ENCODE assay signal across 10 cellular contexts in the genomic region with DNA sequence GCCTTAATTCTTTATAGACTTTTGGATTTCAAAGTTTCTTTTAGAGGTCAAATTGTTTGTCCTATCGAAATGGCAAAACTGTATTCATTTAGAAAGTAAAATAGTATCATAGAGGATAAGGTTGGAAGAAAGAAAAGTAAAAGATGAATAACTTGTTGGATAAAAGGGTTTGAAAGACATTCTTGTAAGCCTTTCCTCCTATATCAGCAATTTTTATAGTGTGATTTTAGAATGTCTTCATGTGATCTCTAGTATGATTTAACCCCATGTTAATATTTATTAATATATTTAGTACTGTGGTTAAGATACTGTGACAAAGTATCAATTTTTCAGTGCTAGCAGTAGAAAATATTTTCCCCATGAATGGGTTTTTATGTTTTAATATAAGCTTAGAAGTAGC. TPM values are rescaled to one million over a fixed set of nuclear protein-coding genes. Genes with fewer than 3 reads are reported as not detected.
DNase-seq lines count a peak whose midpoint lies in the region; ATAC-seq, FAIRE-seq and TF ChIP-seq lines count a peak whose summit lies in the region.
"Had no signal": no experiment of that assay in that cellular context is flagged by ENCODE, and none has a peak within 500 bp of the region (broad histone marks: within the 10 kb centered on the region; RNA-seq: fewer than 3 reads in every experiment).

No MANE protein-coding gene starts in this region.

- peaks cover 41% of the 10 kb centered on the region for H3K4me1 Mint-ChIP-seq in activated T-cell treated with anti-CD3 and anti-CD28 coated beads, Interleukin-2, amount 50 U/mL, for 72 hours (ENCODE audit: low read depth)
- peaks cover 33% of the 10 kb centered on the region for H3K4me1 Mint-ChIP-seq in activated T-helper 1 cell treated with anti-CD3 and anti-CD28 coated beads, Interleukin-12 subunit alpha, Interleukin-12 subunit beta, Interleukin-2, Interleukin-4 antibody, amounts not matched to agents 30 ng/mL and 10 ng/mL and 1 ng/mL, durations not matched to agents 14 hours and 24 hours and 36 hours (ENCODE audit: low read depth)

- no peak for ATAC-seq in activated T-cell treated with anti-CD3 and anti-CD28 coated beads, Interleukin-2, amount 50 U/mL, for 72 hours (replicated peaks in 1 of 2)
- ATAC-seq in GM19455 (IDR thresholded peaks at IDR 0.05; ENCODE audit: unreplicated experiment) = no peak

- peaks cover 33 to 56% of the 10 kb centered on the region in 2 donors for H3K36me3 Mint-ChIP-seq in activated T-cell treated with anti-CD3 and anti-CD28 coated beads, Interleukin-2, amount 50 U/mL, for 72 hours (ENCODE audit: insufficient read depth in 2 of 2)
- H3K36me3 Mint-ChIP-seq in activated T-helper 1 cell treated with anti-CD3 and anti-CD28 coated beads, Interleukin-12 subunit alpha, Interleukin-12 subunit beta, Interleukin-2, Interleukin-4 antibody, amounts not matched to agents 30 ng/mL and 10 ng/mL and 1 ng/mL, durations not matched to agents 14 hours and 24 hours and 36 hours (ENCODE audit: low read depth) = peaks cover 47% of the 10 kb centered on the region

- H3K27ac Mint-ChIP-seq in activated T-cell treated with anti-CD3 and anti-CD28 coated beads, Interleukin-2, amount 50 U/mL, for 72 hours = peak overlapping the region; percentile 100
- H3K27ac Mint-ChIP-seq in activated T-helper 1 cell treated with anti-CD3 and anti-CD28 coated beads, Interleukin-12 subunit alpha, Interleukin-12 subunit beta, Interleukin-2, Interleukin-4 antibody, amounts not matched to agents 30 ng/mL and 10 ng/mL and 1 ng/mL, durations not matched to agents 14 hours and 24 hours and 36 hours = peak overlapping the region; percentile 97

- DNase-seq in activated T-cell treated with anti-CD3 and anti-CD28 coated beads, Interleukin-2, amount 50 U/mL, for 72 hours = no peak
- DNase-seq in activated T-cell treated with anti-CD3 and anti-CD28 coated beads, Interleukin-2, amount 50 U/mL, for 48 hours = no peak
- no peak for DNase-seq in activated T-helper 1 cell treated with anti-CD3 and anti-CD28 coated beads, Interleukin-12 subunit alpha, Interleukin-12 subunit beta, Interleukin-2, Interleukin-4 antibody, amounts not matched to agents 30 ng/mL and 10 ng/mL and 1 ng/mL, durations not matched to agents 14 hours and 24 hours and 36 hours (ENCODE audit: low spot score)
- DNase-seq in thyroid gland (no peak), GM12892 (ENCODE audit: insufficient read length) (no peak), hippocampal formation (lab: John Stamatoyannopoulos, UW) (no peak)
- DNase-seq: activated CD8-positive, alpha-beta memory T cell treated with anti-CD3 and anti-CD28 coated beads, Interleukin-2, amount 50 U/mL, for 48 hours; NK-92 treated with Interleukin-12 subunit alpha and Interleukin-12 subunit beta, amount 100 ng/mL, for 24 hours had no signal

- intact Hi-C loops in activated T-helper 1 cell treated with anti-CD3 and anti-CD28 coated beads, Interleukin-12 subunit alpha, Interleukin-12 subunit beta, Interleukin-2, Interleukin-4 antibody, amounts not matched to agents 30 ng/mL and 10 ng/mL and 1 ng/mL, durations not matched to agents 14 hours and 24 hours and 36 hours (cut with micrococcal nuclease) = no loop called here
- intact Hi-C loops in thyroid gland (cut with DNase I) = no loop called here

- peak overlapping the region; percentile 16 to 51 (median 18) for H3K27ac ChIP-seq in thyroid gland

- peaks cover 29 to 31% of the 10 kb centered on the region in 2 donors for H3K4me1 ChIP-seq in thyroid gland

- H3K27me3 Mint-ChIP-seq in activated T-cell treated with anti-CD3 and anti-CD28 coated beads, Interleukin-2, amount 50 U/mL, for 72 hours (ENCODE audit: low read depth) = no peaks in the 10 kb centered on the region
- H3K27me3 Mint-ChIP-seq in activated T-helper 1 cell treated with anti-CD3 and anti-CD28 coated beads, Interleukin-12 subunit alpha, Interleukin-12 subunit beta, Interleukin-2, Interleukin-4 antibody, amounts not matched to agents 30 ng/mL and 10 ng/mL and 1 ng/mL, durations not matched to agents 14 hours and 24 hours and 36 hours (ENCODE audit: insufficient read depth) = no peaks in the 10 kb centered on the region

- H3K4me3 Mint-ChIP-seq in activated T-cell treated with anti-CD3 and anti-CD28 coated beads, Interleukin-2, amount 50 U/mL, for 72 hours = peak overlapping the region; percentile 93 to 97
- peak overlapping the region; percentile 99 for H3K4me3 Mint-ChIP-seq in activated T-helper 1 cell treated with anti-CD3 and anti-CD28 coated beads, Interleukin-12 subunit alpha, Interleukin-12 subunit beta, Interleukin-2, Interleukin-4 antibody, amounts not matched to agents 30 ng/mL and 10 ng/mL and 1 ng/mL, durations not matched to agents 14 hours and 24 hours and 36 hours

- peaks cover 0 to 11% of the 10 kb centered on the region in 2 donors for H3K36me3 ChIP-seq in thyroid gland

- no peaks in the 10 kb centered on the region for H3K9me3 ChIP-seq in thyroid gland

- TF ChIP-seq POLR2A in thyroid gland (IDR thresholded peaks at IDR 0.05) (no peak), GM12892 (IDR thresholded peaks at IDR 0.05; ENCODE audit: low read depth, low read length) (no peak)

- TF ChIP-seq CTCF in thyroid gland (IDR thresholded peaks at IDR 0.05) = no peak

- H3K9me3 Mint-ChIP-seq in activated T-cell treated with anti-CD3 and anti-CD28 coated beads, Interleukin-2, amount 50 U/mL, for 72 hours = peaks cover 0 to 2% of the 10 kb centered on the region in 2 donors
- no peaks in the 10 kb centered on the region for H3K9me3 Mint-ChIP-seq in activated T-helper 1 cell treated with anti-CD3 and anti-CD28 coated beads, Interleukin-12 subunit alpha, Interleukin-12 subunit beta, Interleukin-2, Interleukin-4 antibody, amounts not matched to agents 30 ng/mL and 10 ng/mL and 1 ng/mL, durations not matched to agents 14 hours and 24 hours and 36 hours

- WGBS in thyroid gland, 2 donors = 60 to 72% methylated on average over 1 of the region's 1 CpG

- FAIRE-seq in islet of Langerhans (lab: Jason Lieb, UNC) (peak; percentile 21), GM12892 (lab: Jason Lieb, UNC) (no peak)

- H3K27me3 ChIP-seq in thyroid gland = no peaks in the 10 kb centered on the region

- no peak overlapping the region for H3K4me3 ChIP-seq in thyroid gland (replicated peaks in 1 of 3)

RNA-seq across cellular contexts. Expression of gene ARF6, which starts 4.5 kb away (rescaled TPM):
- total RNA-seq in activated T-cell treated with anti-CD3 and anti-CD28 coated beads, Interleukin-2, amount 50 U/mL, for 72 hours = 100 to 1,000 TPM; 218 to 219 TPM
- total RNA-seq in activated T-helper 1 cell treated with anti-CD3 and anti-CD28 coated beads, Interleukin-12 subunit alpha, Interleukin-12 subunit beta, Interleukin-2, Interleukin-4 antibody, amounts not matched to agents 30 ng/mL and 10 ng/mL and 1 ng/mL, durations not matched to agents 14 hours and 24 hours and 36 hours = 163 and 164 TPM in 2 replicates
- 10 to 100 TPM; 35.6 to 59.4 (median 48.5) TPM for total RNA-seq in thyroid gland
- 56.2 TPM for polyA plus RNA-seq in GM12892 (2012; ENCODE audit: missing spikeins)

RNA-seq across cellular contexts. Expression of gene NEMF, which starts 44.8 kb away (rescaled TPM):
- 10 to 100 TPM; 68.8 to 71.7 TPM for total RNA-seq in activated T-cell treated with anti-CD3 and anti-CD28 coated beads, Interleukin-2, amount 50 U/mL, for 72 hours
- total RNA-seq in activated T-helper 1 cell treated with anti-CD3 and anti-CD28 coated beads, Interleukin-12 subunit alpha, Interleukin-12 subunit beta, Interleukin-2, Interleukin-4 antibody, amounts not matched to agents 30 ng/mL and 10 ng/mL and 1 ng/mL, durations not matched to agents 14 hours and 24 hours and 36 hours = 79.9 and 89.3 TPM in 2 replicates
- 100 to 1,000 TPM in 3 of 4 donors, 10 to 100 TPM in 1; 93.9 to 170 (median 118) TPM for total RNA-seq in thyroid gland
- polyA plus RNA-seq in GM12892 (2012; ENCODE audit: missing spikeins) = 40.8 TPM
